ENCODE assay signal across 1 cellular context in the genomic region with DNA sequence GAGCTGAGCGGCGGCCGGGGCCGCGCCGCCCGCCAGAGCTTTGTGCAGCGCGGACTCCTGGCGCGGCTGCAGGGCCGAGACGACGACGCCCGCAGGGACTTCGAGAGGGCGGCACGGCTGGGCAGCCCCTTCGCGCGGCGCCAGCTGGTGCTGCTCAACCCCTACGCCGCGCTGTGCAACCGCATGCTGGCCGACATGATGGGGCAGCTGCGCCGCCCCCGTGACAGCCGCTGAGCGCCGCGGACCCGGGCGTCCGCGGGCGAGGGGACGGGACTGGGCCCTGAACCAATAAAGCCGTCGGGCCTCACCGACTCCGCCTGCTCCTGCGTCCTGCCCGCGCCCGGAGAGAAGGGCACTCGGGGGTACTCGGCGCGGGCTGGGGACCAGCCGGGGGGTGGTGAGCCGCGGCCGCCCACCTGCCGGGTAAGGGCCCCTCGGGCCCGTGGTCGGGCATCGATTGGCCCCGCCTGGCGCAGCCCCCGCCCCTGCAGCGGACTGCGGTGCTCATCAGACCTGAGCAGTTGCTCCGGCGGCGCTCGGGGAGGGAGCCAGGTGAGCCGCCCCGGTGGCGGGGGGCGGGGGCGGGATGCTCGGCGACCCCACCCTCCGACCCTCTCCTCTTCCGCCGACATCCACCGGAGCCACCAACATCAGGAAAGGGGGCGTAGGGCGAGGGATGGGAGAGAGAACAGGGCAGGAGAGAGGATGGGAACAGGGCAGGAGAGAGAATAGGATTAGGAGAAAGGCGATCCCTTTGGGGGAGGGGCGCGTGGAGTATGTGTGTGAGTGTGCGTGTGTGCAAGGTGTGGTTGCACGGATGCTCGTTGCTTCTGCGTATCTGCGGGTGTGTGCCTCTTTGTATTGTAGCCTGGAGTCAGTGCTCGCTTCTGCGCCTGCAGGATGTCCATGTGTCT.
TF ChIP-seq lines count a peak whose summit lies in the region.

A gene (plus strand): TSS at position 510 of the 914 bp plus-strand sequence. CDS start 610 bp downstream, outside the sequence.

TF ChIP-seq in HepG2, 621 proteins besides CTCF, POLR2A, EP300 and RAD21 (continued from another document and continues in another):
- no peak for TF ChIP-seq ZNF510 (CRISPR knock-in tag; IDR thresholded peaks at IDR 0.05; ENCODE audit: low read depth)
- peak; percentile 63; the same call in 1 of the 2 replicates for TF ChIP-seq SNAI1 (CRISPR knock-in tag; IDR thresholded peaks at IDR 0.05; ENCODE audit: borderline replicate concordance)
- TF ChIP-seq FOSL2 (CRISPR knock-in tag; IDR thresholded peaks at IDR 0.05), result no peak
- TF ChIP-seq FOXK2 (IDR thresholded peaks at IDR 0.05), result no peak
- TF ChIP-seq FOXA3 (CRISPR knock-in tag; IDR thresholded peaks at IDR 0.05), result no peak; the same call in 1 of the 2 replicates
- TF ChIP-seq, protein P1, sequence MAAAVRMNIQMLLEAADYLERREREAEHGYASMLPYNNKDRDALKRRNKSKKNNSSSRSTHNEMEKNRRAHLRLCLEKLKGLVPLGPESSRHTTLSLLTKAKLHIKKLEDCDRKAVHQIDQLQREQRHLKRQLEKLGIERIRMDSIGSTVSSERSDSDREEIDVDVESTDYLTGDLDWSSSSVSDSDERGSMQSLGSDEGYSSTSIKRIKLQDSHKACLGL (CRISPR knock-in tag; IDR thresholded peaks at IDR 0.05), result peak; percentile 41; the same call in 1 of the 2 replicates
- TF ChIP-seq CENPX (CRISPR knock-in tag; IDR thresholded peaks at IDR 0.05), result no peak
- 0 out of 2 replicates have a peak, but pooled peaks have one; percentile 20 for TF ChIP-seq MED1 (CRISPR knock-in tag; IDR thresholded peaks at IDR 0.05)
- TF ChIP-seq BCL6 (CRISPR knock-in tag; IDR thresholded peaks at IDR 0.05), result no peak
- TF ChIP-seq GZF1 (CRISPR knock-in tag; IDR thresholded peaks at IDR 0.05), result no peak
- TF ChIP-seq MED13 (CRISPR knock-in tag; IDR thresholded peaks at IDR 0.05), result peak; percentile 56; the same call in 1 of the 2 replicates
- no peak for TF ChIP-seq THYN1 (CRISPR knock-in tag; IDR thresholded peaks at IDR 0.05; ENCODE audit: borderline replicate concordance, low read depth)
- TF ChIP-seq, protein P2, sequence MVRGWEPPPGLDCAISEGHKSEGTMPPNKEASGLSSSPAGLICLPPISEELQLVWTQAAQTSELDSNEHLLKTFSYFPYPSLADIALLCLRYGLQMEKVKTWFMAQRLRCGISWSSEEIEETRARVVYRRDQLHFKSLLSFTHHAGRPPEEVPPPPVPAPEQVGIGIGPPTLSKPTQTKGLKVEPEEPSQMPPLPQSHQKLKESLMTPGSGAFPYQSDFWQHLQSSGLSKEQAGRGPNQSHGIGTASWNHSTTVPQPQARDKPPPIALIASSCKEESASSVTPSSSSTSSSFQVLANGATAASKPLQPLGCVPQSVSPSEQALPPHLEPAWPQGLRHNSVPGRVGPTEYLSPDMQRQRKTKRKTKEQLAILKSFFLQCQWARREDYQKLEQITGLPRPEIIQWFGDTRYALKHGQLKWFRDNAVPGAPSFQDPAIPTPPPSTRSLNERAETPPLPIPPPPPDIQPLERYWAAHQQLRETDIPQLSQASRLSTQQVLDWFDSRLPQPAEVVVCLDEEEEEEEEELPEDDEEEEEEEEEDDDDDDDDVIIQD (CRISPR knock-in tag; IDR thresholded peaks at IDR 0.05; ENCODE audit: low read depth), result no peak
- TF ChIP-seq CBX1 (IDR thresholded peaks at IDR 0.05; ENCODE audit: low read depth), result no peak
- TF ChIP-seq XBP1 (CRISPR knock-in tag; IDR thresholded peaks at IDR 0.05), result no peak
- peak; percentile 78; the same call in 1 of the 2 replicates for TF ChIP-seq ZBTB7B (CRISPR knock-in tag; IDR thresholded peaks at IDR 0.05)
- TF ChIP-seq, protein P3, sequence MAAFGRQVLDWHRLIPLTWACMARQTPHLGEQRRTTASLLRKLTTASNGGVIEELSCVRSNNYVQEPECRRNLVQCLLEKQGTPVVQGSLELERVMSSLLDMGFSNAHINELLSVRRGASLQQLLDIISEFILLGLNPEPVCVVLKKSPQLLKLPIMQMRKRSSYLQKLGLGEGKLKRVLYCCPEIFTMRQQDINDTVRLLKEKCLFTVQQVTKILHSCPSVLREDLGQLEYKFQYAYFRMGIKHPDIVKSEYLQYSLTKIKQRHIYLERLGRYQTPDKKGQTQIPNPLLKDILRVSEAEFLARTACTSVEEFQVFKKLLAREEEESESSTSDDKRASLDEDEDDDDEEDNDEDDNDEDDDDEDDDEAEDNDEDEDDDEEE (CRISPR knock-in tag; IDR thresholded peaks at IDR 0.05), result peak; percentile 23; the same call in 1 of the 2 replicates
- no peak for TF ChIP-seq MAFK (conservative IDR thresholded peaks at IDR 0.05 in 1 of 2, IDR thresholded peaks at IDR 0.05 in 1 of 2; ENCODE audit: low read length in 2 of 2)
- TF ChIP-seq, protein P4, sequence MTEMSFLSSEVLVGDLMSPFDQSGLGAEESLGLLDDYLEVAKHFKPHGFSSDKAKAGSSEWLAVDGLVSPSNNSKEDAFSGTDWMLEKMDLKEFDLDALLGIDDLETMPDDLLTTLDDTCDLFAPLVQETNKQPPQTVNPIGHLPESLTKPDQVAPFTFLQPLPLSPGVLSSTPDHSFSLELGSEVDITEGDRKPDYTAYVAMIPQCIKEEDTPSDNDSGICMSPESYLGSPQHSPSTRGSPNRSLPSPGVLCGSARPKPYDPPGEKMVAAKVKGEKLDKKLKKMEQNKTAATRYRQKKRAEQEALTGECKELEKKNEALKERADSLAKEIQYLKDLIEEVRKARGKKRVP (CRISPR knock-in tag; IDR thresholded peaks at IDR 0.05), result peak in 1 of 2 experiments; percentile 56; a peak in 1 of 4 replicates
- no peak for TF ChIP-seq MTF1 (CRISPR knock-in tag; IDR thresholded peaks at IDR 0.05)
- peak; percentile 78 for TF ChIP-seq THAP11 (CRISPR knock-in tag; IDR thresholded peaks at IDR 0.05)
- no peak for TF ChIP-seq HMG20B (CRISPR knock-in tag; conservative IDR thresholded peaks at IDR 0.05)
- peak; percentile 74; the same call in 1 of the 2 replicates for TF ChIP-seq ZSCAN12 (CRISPR knock-in tag; IDR thresholded peaks at IDR 0.05)
- TF ChIP-seq GLI4 (CRISPR knock-in tag; IDR thresholded peaks at IDR 0.05; ENCODE audit: borderline replicate concordance), result peak; percentile 95; the same call in 1 of the 2 replicates
- no peak; the same call in 1 of the 2 replicates for TF ChIP-seq SALL1 (CRISPR knock-in tag; IDR thresholded peaks at IDR 0.05)
- TF ChIP-seq RFXAP (CRISPR knock-in tag; IDR thresholded peaks at IDR 0.05; ENCODE audit: borderline replicate concordance), result 0 out of 2 replicates have a peak, but pooled peaks have one; percentile 43
- TF ChIP-seq, protein P5, sequence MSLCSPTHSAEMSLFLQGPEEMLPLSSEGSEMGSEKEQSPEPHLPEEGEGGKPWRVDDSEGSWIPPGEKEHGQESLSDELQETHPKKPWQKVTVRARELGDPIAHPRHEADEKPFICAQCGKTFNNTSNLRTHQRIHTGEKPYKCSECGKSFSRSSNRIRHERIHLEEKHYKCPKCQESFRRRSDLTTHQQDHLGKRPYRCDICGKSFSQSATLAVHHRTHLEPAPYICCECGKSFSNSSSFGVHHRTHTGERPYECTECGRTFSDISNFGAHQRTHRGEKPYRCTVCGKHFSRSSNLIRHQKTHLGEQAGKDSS (CRISPR knock-in tag; IDR thresholded peaks at IDR 0.05; ENCODE audit: borderline replicate concordance, low read depth), result no peak; the same call in 1 of the 2 replicates
- TF ChIP-seq MTA3 (CRISPR knock-in tag; IDR thresholded peaks at IDR 0.05), result no peak
- 0 out of 2 replicates have a peak, but pooled peaks have one; percentile 73 for TF ChIP-seq POLR2AphosphoS2 (IDR thresholded peaks at IDR 0.05; ENCODE audit: low read depth, low read length)
- TF ChIP-seq SIN3A (IDR thresholded peaks at IDR 0.05; ENCODE audit: borderline replicate concordance, low read depth, low read length), result no peak
- TF ChIP-seq MIER3 (CRISPR knock-in tag; IDR thresholded peaks at IDR 0.05; ENCODE audit: borderline replicate concordance), result no peak
- TF ChIP-seq, protein P6, sequence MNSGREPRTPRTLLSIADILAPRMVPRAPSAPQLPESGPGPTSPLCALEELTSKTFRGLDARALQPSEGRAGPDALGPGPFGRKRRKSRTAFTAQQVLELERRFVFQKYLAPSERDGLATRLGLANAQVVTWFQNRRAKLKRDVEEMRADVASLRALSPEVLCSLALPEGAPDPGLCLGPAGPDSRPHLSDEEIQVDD (CRISPR knock-in tag; IDR thresholded peaks at IDR 0.05; ENCODE audit: borderline replicate concordance), result no peak; the same call in 1 of the 2 replicates
- no peak for TF ChIP-seq ZNF652 (CRISPR knock-in tag; IDR thresholded peaks at IDR 0.05; ENCODE audit: borderline replicate concordance, low read depth)
- TF ChIP-seq TGIF2 (CRISPR knock-in tag; IDR thresholded peaks at IDR 0.05), result no peak
- TF ChIP-seq GATAD1 (CRISPR knock-in tag; IDR thresholded peaks at IDR 0.05), result peak; percentile 83
- TF ChIP-seq, protein P7, sequence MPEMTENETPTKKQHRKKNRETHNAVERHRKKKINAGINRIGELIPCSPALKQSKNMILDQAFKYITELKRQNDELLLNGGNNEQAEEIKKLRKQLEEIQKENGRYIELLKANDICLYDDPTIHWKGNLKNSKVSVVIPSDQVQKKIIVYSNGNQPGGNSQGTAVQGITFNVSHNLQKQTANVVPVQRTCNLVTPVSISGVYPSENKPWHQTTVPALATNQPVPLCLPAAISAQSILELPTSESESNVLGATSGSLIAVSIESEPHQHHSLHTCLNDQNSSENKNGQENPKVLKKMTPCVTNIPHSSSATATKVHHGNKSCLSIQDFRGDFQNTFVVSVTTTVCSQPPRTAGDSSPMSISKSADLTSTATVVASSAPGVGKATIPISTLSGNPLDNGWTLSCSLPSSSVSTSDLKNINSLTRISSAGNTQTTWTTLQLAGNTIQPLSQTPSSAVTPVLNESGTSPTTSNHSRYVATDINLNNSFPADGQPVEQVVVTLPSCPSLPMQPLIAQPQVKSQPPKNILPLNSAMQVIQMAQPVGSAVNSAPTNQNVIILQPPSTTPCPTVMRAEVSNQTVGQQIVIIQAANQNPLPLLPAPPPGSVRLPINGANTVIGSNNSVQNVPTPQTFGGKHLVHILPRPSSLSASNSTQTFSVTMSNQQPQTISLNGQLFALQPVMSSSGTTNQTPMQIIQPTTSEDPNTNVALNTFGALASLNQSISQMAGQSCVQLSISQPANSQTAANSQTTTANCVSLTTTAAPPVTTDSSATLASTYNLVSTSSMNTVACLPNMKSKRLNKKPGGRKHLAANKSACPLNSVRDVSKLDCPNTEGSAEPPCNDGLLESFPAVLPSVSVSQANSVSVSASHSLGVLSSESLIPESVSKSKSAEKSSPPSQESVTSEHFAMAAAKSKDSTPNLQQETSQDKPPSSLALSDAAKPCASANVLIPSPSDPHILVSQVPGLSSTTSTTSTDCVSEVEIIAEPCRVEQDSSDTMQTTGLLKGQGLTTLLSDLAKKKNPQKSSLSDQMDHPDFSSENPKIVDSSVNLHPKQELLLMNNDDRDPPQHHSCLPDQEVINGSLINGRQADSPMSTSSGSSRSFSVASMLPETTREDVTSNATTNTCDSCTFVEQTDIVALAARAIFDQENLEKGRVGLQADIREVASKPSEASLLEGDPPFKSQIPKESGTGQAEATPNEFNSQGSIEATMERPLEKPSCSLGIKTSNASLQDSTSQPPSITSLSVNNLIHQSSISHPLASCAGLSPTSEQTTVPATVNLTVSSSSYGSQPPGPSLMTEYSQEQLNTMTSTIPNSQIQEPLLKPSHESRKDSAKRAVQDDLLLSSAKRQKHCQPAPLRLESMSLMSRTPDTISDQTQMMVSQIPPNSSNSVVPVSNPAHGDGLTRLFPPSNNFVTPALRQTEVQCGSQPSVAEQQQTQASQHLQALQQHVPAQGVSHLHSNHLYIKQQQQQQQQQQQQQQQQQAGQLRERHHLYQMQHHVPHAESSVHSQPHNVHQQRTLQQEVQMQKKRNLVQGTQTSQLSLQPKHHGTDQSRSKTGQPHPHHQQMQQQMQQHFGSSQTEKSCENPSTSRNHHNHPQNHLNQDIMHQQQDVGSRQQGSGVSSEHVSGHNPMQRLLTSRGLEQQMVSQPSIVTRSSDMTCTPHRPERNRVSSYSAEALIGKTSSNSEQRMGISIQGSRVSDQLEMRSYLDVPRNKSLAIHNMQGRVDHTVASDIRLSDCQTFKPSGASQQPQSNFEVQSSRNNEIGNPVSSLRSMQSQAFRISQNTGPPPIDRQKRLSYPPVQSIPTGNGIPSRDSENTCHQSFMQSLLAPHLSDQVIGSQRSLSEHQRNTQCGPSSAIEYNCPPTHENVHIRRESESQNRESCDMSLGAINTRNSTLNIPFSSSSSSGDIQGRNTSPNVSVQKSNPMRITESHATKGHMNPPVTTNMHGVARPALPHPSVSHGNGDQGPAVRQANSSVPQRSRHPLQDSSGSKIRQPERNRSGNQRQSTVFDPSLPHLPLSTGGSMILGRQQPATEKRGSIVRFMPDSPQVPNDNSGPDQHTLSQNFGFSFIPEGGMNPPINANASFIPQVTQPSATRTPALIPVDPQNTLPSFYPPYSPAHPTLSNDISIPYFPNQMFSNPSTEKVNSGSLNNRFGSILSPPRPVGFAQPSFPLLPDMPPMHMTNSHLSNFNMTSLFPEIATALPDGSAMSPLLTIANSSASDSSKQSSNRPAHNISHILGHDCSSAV (CRISPR knock-in tag; IDR thresholded peaks at IDR 0.05; ENCODE audit: borderline replicate concordance), result no peak
- TF ChIP-seq ZSCAN9 (CRISPR knock-in tag; IDR thresholded peaks at IDR 0.05; ENCODE audit: borderline replicate concordance), result peak; percentile 76; the same call in 1 of the 2 replicates
- TF ChIP-seq ZNF24 (IDR thresholded peaks at IDR 0.05), result no peak
- no peak for TF ChIP-seq KDM6A (CRISPR knock-in tag; IDR thresholded peaks at IDR 0.05; ENCODE audit: low read depth)
- no peak for TF ChIP-seq ZFP62 (CRISPR knock-in tag; IDR thresholded peaks at IDR 0.05)
- TF ChIP-seq ATRX (CRISPR knock-in tag; IDR thresholded peaks at IDR 0.05; ENCODE audit: borderline replicate concordance), result no peak
- no peak for TF ChIP-seq ZNF101 (CRISPR knock-in tag; IDR thresholded peaks at IDR 0.05; ENCODE audit: borderline replicate concordance, low read depth)
- TF ChIP-seq, protein P8, sequence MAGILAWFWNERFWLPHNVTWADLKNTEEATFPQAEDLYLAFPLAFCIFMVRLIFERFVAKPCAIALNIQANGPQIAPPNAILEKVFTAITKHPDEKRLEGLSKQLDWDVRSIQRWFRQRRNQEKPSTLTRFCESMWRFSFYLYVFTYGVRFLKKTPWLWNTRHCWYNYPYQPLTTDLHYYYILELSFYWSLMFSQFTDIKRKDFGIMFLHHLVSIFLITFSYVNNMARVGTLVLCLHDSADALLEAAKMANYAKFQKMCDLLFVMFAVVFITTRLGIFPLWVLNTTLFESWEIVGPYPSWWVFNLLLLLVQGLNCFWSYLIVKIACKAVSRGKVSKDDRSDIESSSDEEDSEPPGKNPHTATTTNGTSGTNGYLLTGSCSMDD (CRISPR knock-in tag; IDR thresholded peaks at IDR 0.05), result no peak
- no peak for TF ChIP-seq NFIC (IDR thresholded peaks at IDR 0.05; ENCODE audit: low read length)
- TF ChIP-seq, protein P9, sequence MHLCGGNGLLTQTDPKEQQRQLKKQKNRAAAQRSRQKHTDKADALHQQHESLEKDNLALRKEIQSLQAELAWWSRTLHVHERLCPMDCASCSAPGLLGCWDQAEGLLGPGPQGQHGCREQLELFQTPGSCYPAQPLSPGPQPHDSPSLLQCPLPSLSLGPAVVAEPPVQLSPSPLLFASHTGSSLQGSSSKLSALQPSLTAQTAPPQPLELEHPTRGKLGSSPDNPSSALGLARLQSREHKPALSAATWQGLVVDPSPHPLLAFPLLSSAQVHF (CRISPR knock-in tag; IDR thresholded peaks at IDR 0.05), result 0 out of 2 replicates have a peak, but pooled peaks have one; percentile 54
- no peak for TF ChIP-seq PCBP2 (optimal IDR thresholded peaks at IDR 0.05; ENCODE audit: low read depth, low read length, poor library complexity, severe bottlenecking)
- TF ChIP-seq ZNF207 (IDR thresholded peaks at IDR 0.05; ENCODE audit: borderline replicate concordance), result no peak
- TF ChIP-seq ZNF737 (CRISPR knock-in tag; IDR thresholded peaks at IDR 0.05; ENCODE audit: borderline replicate concordance), result no peak
- no peak for TF ChIP-seq AGO1 (IDR thresholded peaks at IDR 0.05; ENCODE audit: low read depth, low read length, poor library complexity, severe bottlenecking)
